In genomic region chr2:43084699-43085091, GRCh38 we compare ENCODE assay signal across 9 cellular contexts.
A peak's percentile ranks its signal among the peaks of the same experiment; 100 is the strongest.
DNase-seq lines count a peak whose midpoint lies in the region; ATAC-seq, FAIRE-seq and TF ChIP-seq lines count a peak whose summit lies in the region.
"Had no signal": no experiment of that assay in that cellular context is flagged by ENCODE, and none has a peak within 500 bp of the region (broad histone marks: within the 10 kb centered on the region; RNA-seq: fewer than 3 reads in every experiment).

No MANE protein-coding gene starts in this region.

- no peaks in the 10 kb centered on the region for H3K9me1 ChIP-seq in keratinocyte (ENCODE audit: control insufficient read depth, extremely low read depth, insufficient read depth, low read length)

- H3K9me3 ChIP-seq in HUES6 (ENCODE audit: control insufficient read depth, insufficient read depth, low read depth, low read length) (no peaks in the 10 kb centered on the region; the same call in 1 of the 2 replicates), keratinocyte (ENCODE audit: control insufficient read depth, low read depth, low read length) (no peaks in the 10 kb centered on the region), spleen (no peaks in the 10 kb centered on the region), SJCRH30 (replicated peaks) (no peaks in the 10 kb centered on the region)

- H3K4me3 Mint-ChIP-seq in effector memory CD8-positive, alpha-beta T cell: no peak overlapping the region

- dilution Hi-C loops in keratinocyte (cut with MboI; ENCODE audit: extremely low pct_ligation_motif_present, low sequenced_read_pairs): no loop called here

- WGBS in spleen, 5 donors: 60 to 67% (median 64%) methylated on average over 8 of the region's 8 CpGs

- ATAC-seq in effector memory CD8-positive, alpha-beta T cell (replicated peaks): no peak
- no peak for ATAC-seq in GM19463 (IDR thresholded peaks at IDR 0.05; ENCODE audit: unreplicated experiment)

- no peaks in the 10 kb centered on the region for H3K79me2 ChIP-seq in keratinocyte (ENCODE audit: control insufficient read depth, insufficient read depth, low read length)

- H3K9me3 Mint-ChIP-seq in effector memory CD8-positive, alpha-beta T cell: no peaks in the 10 kb centered on the region

- H3K27ac ChIP-seq in HUES6 (ENCODE audit: low read depth, low read length) (no peak overlapping the region; the same call in 1 of the 2 replicates), caudate nucleus (ENCODE audit: low read depth, low read length) (peak overlapping the region; percentile 54), keratinocyte (ENCODE audit: control insufficient read depth, insufficient read depth, low read length) (peak overlapping the region; percentile 91), spleen (peak overlapping the region in 7 of 8 donors; percentile 43 to 86 (median 78)), SJCRH30 (no peak overlapping the region)

- no peak for TF ChIP-seq POLR2A in spleen (IDR thresholded peaks at IDR 0.05)

- no peaks in the 10 kb centered on the region for H3K27me3 Mint-ChIP-seq in effector memory CD8-positive, alpha-beta T cell

- no peaks in the 10 kb centered on the region for H3K27me3 ChIP-seq in HUES6 (ENCODE audit: control insufficient read depth, insufficient read depth, low read length)
- no peaks in the 10 kb centered on the region for H3K27me3 ChIP-seq in keratinocyte (ENCODE audit: control insufficient read depth, extremely low read depth, insufficient read depth, low read length)
- no peaks in the 10 kb centered on the region for H3K27me3 ChIP-seq in spleen (replicated peaks in 1 of 7)
- H3K27me3 ChIP-seq in SJCRH30: no peaks in the 10 kb centered on the region

- H2AFZ ChIP-seq in keratinocyte (ENCODE audit: control insufficient read depth, low read length): no peak overlapping the region

- H3K36me3 ChIP-seq in HUES6 (ENCODE audit: control insufficient read depth, insufficient read depth, low read length) (no peaks in the 10 kb centered on the region), keratinocyte (ENCODE audit: control insufficient read depth in 2 of 2, extremely low read depth in 1 of 2, insufficient read depth in 2 of 2, low read length in 2 of 2) (no peaks in the 10 kb centered on the region), spleen (no peaks in the 10 kb centered on the region), SJCRH30 (no peaks in the 10 kb centered on the region)

- peak; percentile 88 for FAIRE-seq in keratinocyte (lab: Jason Lieb, UNC)

- H3K9ac ChIP-seq in HUES6 (ENCODE audit: low read length) (peak overlapping the region; percentile 38), keratinocyte (ENCODE audit: control insufficient read depth, extremely low read depth, insufficient read depth, low read length) (peak overlapping the region; percentile 77)

- peaks cover 5% of the 10 kb centered on the region for H3K36me3 Mint-ChIP-seq in effector memory CD8-positive, alpha-beta T cell (ENCODE audit: insufficient read depth)

- TF ChIP-seq CTCF in keratinocyte (optimal IDR thresholded peaks at IDR 0.05 in 1 of 3, IDR thresholded peaks at IDR 0.05 in 1 of 3, conservative IDR thresholded peaks at IDR 0.05 in 1 of 3; ENCODE audit: extremely low read depth in 1 of 3, insufficient read depth in 2 of 3, low read length in 3 of 3) (no peak), spleen (IDR thresholded peaks at IDR 0.05 in 8 of 11, conservative IDR thresholded peaks at IDR 0.05 in 3 of 11) (no peak)

- intact Hi-C loops in spleen (cut with DNase I; ENCODE audit: low total_unique reads): no loop called here

- H3K4me2 ChIP-seq in keratinocyte (ENCODE audit: control insufficient read depth, extremely low read depth, insufficient read depth, low read depth, low read length): peak overlapping the region; percentile 49

- H3K4me1 ChIP-seq in HUES6 (ENCODE audit: control insufficient read depth, insufficient read depth, low read length) (peaks cover 64% of the 10 kb centered on the region), keratinocyte (ENCODE audit: control insufficient read depth, extremely low read depth, insufficient read depth, low read length) (peaks cover 69% of the 10 kb centered on the region), spleen (peaks cover 26 to 72% (median 51%) of the 10 kb centered on the region in 6 donors), SJCRH30 (peaks cover 56% of the 10 kb centered on the region)

- no peak for DNase-seq in caudate nucleus (lab: John Stamatoyannopoulos, UW)
- no peak for DNase-seq in keratinocyte (ENCODE audit: low read depth, low spot score)
- no peak for DNase-seq in spleen
- no peak for DNase-seq in effector memory CD8-positive, alpha-beta T cell
- no peak for DNase-seq in SJCRH30
- DNase-seq in foreskin melanocyte: no peak
- DNase-seq: GF-D8 had no signal

- H3K4me3 ChIP-seq in HUES6 (ENCODE audit: low read depth, low read length): no peak overlapping the region
- H3K4me3 ChIP-seq in keratinocyte (ENCODE audit: control insufficient read depth in 2 of 3, extremely low read depth in 1 of 3, insufficient read depth in 2 of 3, low read depth in 1 of 3, low read length in 3 of 3): no peak overlapping the region
- no peak overlapping the region for H3K4me3 ChIP-seq in spleen
- H3K4me3 ChIP-seq in SJCRH30: no peak overlapping the region

- H3K4me1 Mint-ChIP-seq in effector memory CD8-positive, alpha-beta T cell (ENCODE audit: low read depth in 2 of 2): peaks cover 10 to 11% of the 10 kb centered on the region in 2 donors

- H4K20me1 ChIP-seq in keratinocyte (ENCODE audit: control insufficient read depth, extremely low read depth, insufficient read depth, low read length): no peaks in the 10 kb centered on the region

- H3K27ac Mint-ChIP-seq in effector memory CD8-positive, alpha-beta T cell: peak overlapping the region in 1 of 2 donors; percentile 23

Comparison
In these comparisons a context has a peak if more than half of its experiments do, and no peak if none do; other contexts are left out.
1. H3K27ac ChIP-seq: peak in caudate nucleus (single experiment), keratinocyte (single experiment) and spleen (7 of 8); none in HUES6 (single experiment) and SJCRH30 (single experiment).